ENCODE assay signal across 9 cellular contexts in genomic region chr10:12638103-12638502, GRCh38.
A peak's percentile ranks its signal among the peaks of the same experiment; 100 is the strongest.
DNase-seq lines count a peak whose midpoint lies in the region; ATAC-seq and TF ChIP-seq lines count a peak whose summit lies in the region.
"Had no signal": no experiment of that assay in that cellular context is flagged by ENCODE, and none has a peak within 500 bp of the region (broad histone marks: within the 10 kb centered on the region; RNA-seq: fewer than 3 reads in every experiment).

No MANE protein-coding gene starts in this region.

- H3K79me1 ChIP-seq in IMR-90 (ENCODE audit: low read depth in 1 of 2, low read length in 2 of 2): no peaks in the 10 kb centered on the region

- H3K9me1 ChIP-seq in IMR-90 (ENCODE audit: insufficient read depth, low read length): no peaks in the 10 kb centered on the region

- no peak overlapping the region for H4K5ac ChIP-seq in IMR-90 (ENCODE audit: low read depth, low read length)

- no peak for TF ChIP-seq POLR2A in IMR-90 (IDR thresholded peaks at IDR 0.05; ENCODE audit: low read depth, low read length)
- no peak for TF ChIP-seq POLR2A in lower leg skin (IDR thresholded peaks at IDR 0.05)

- H3K14ac ChIP-seq in IMR-90 (replicated peaks; ENCODE audit: low read depth, low read length): no peak overlapping the region

- H2BK15ac ChIP-seq in IMR-90 (ENCODE audit: low read depth, low read length): no peak overlapping the region

- no peak overlapping the region for H4K8ac ChIP-seq in IMR-90 (ENCODE audit: low read depth in 2 of 2, low read length in 2 of 2)

- H3K23ac ChIP-seq in IMR-90 (ENCODE audit: low read depth, low read length): no peak overlapping the region

- no peak overlapping the region for H2BK5ac ChIP-seq in IMR-90 (ENCODE audit: low read depth, low read length, poor library complexity, severe bottlenecking)

- no peak overlapping the region for H2BK20ac ChIP-seq in IMR-90 (ENCODE audit: low read depth, low read length)

- H3K4me1 ChIP-seq in DND-41 (ENCODE audit: insufficient read depth, low read length) (peaks cover 28% of the 10 kb centered on the region), IMR-90 (ENCODE audit: control insufficient read depth, insufficient read depth, low read length) (peaks cover 6% of the 10 kb centered on the region; the same call in 1 of the 2 replicates), hepatocyte (ENCODE audit: insufficient read depth) (peaks cover 6% of the 10 kb centered on the region)
- H3K4me1 ChIP-seq: ascending aorta had no signal

- H3K9ac ChIP-seq in DND-41 (ENCODE audit: low read depth, low read length): peak overlapping the region; percentile 35
- no peak overlapping the region for H3K9ac ChIP-seq in IMR-90 (ENCODE audit: low read depth, low read length)

- H4K91ac ChIP-seq in IMR-90 (ENCODE audit: insufficient read depth, low read depth, low read length): no peak overlapping the region

- no peak overlapping the region for H3K4me3 ChIP-seq in DND-41 (ENCODE audit: low read depth in 1 of 2, low read length in 2 of 2)
- no peak overlapping the region for H3K4me3 ChIP-seq in IMR-90 (ENCODE audit: insufficient read depth, low read depth, low read length)
- H3K4me3 ChIP-seq in hepatocyte: no peak overlapping the region
- H3K4me3 ChIP-seq in lower leg skin (ENCODE audit: low read depth, poor library complexity, severe bottlenecking): no peak overlapping the region
- H3K4me3 ChIP-seq: ascending aorta had no signal

- H3K9me3 ChIP-seq in DND-41 (ENCODE audit: insufficient read depth, low read length, severe bottlenecking) (no peaks in the 10 kb centered on the region), IMR-90 (ENCODE audit: control insufficient read depth, insufficient read depth, low read length) (no peaks in the 10 kb centered on the region), hepatocyte (ENCODE audit: low read depth) (no peaks in the 10 kb centered on the region)
- H3K9me3 ChIP-seq: ascending aorta had no signal

- TF ChIP-seq CTCF in DND-41 (IDR thresholded peaks at IDR 0.05; ENCODE audit: borderline replicate concordance, extremely low read depth, low read length, poor library complexity, severe bottlenecking): no peak
- TF ChIP-seq CTCF in IMR-90 (conservative IDR thresholded peaks at IDR 0.05; ENCODE audit: low read depth, low read length): no peak
- TF ChIP-seq CTCF in hepatocyte (IDR thresholded peaks at IDR 0.05; ENCODE audit: poor library complexity): no peak
- no peak for TF ChIP-seq CTCF in chondrocyte (IDR thresholded peaks at IDR 0.05)
- TF ChIP-seq CTCF in lower leg skin (IDR thresholded peaks at IDR 0.05): no peak

- H4K20me1 ChIP-seq in DND-41 (ENCODE audit: insufficient read depth, low read length): no peaks in the 10 kb centered on the region
- no peaks in the 10 kb centered on the region for H4K20me1 ChIP-seq in IMR-90 (ENCODE audit: insufficient read depth, low read length)
- H4K20me1 ChIP-seq in hepatocyte (ENCODE audit: insufficient read depth, poor library complexity, severe bottlenecking): no peaks in the 10 kb centered on the region

- H3K27me3 Mint-ChIP-seq in chondrocyte (ENCODE audit: low read depth): no peaks in the 10 kb centered on the region
- no peaks in the 10 kb centered on the region for H3K27me3 Mint-ChIP-seq in activated naive CD8-positive, alpha-beta T cell treated with anti-CD3 and anti-CD28 coated beads for 36 hours
- no peaks in the 10 kb centered on the region for H3K27me3 Mint-ChIP-seq in effector memory CD8-positive, alpha-beta T cell

- H2AK9ac ChIP-seq in IMR-90 (replicated peaks; ENCODE audit: low read depth, low read length, poor library complexity): no peak overlapping the region

- H2AFZ ChIP-seq in DND-41 (ENCODE audit: low read depth, low read length) (peak overlapping the region; percentile 68; the same call in 1 of the 2 replicates), IMR-90 (replicated peaks; ENCODE audit: low read length, poor library complexity) (peak overlapping the region; percentile 24), hepatocyte (no peak overlapping the region)

- in situ Hi-C loops in IMR-90 (cut with MboI; ENCODE audit: low sequenced_read_pairs): no loop called here

- H3K56ac ChIP-seq in IMR-90 (ENCODE audit: extremely low read depth, insufficient read depth, low read length): no peak overlapping the region

- no TSS peak for BruUV-seq in IMR-90 (replicated peaks; lab: Mats Ljungman, UMichigan)

- dilution Hi-C loops in IMR-90 (cut with HindIII; ENCODE audit: low sequenced_read_pairs, unreplicated experiment): no loop called here

- H3K79me2 ChIP-seq in DND-41 (ENCODE audit: insufficient read depth, low read length) (no peaks in the 10 kb centered on the region), hepatocyte (no peaks in the 10 kb centered on the region)

- POLR2A ChIA-PET in IMR-90 (lab: Charles Lee; ENCODE audit: unreplicated experiment): no interaction called here

- H3K4ac ChIP-seq in IMR-90 (ENCODE audit: low read depth, low read length): no peak overlapping the region

- intact Hi-C loops in IMR-90 (cut with micrococcal nuclease): no loop called here
- intact Hi-C loops in lower leg skin (cut with DNase I; ENCODE audit: low total_unique reads): no loop called here

- H3K27ac Mint-ChIP-seq in chondrocyte (ENCODE audit: unreplicated experiment): no peak overlapping the region
- no peak overlapping the region for H3K27ac Mint-ChIP-seq in activated naive CD8-positive, alpha-beta T cell treated with anti-CD3 and anti-CD28 coated beads for 36 hours
- H3K27ac Mint-ChIP-seq in effector memory CD8-positive, alpha-beta T cell: peak overlapping the region in 1 of 2 donors; percentile 57

- no peaks in the 10 kb centered on the region for H3K9me3 Mint-ChIP-seq in chondrocyte (ENCODE audit: low read depth)
- H3K9me3 Mint-ChIP-seq in activated naive CD8-positive, alpha-beta T cell treated with anti-CD3 and anti-CD28 coated beads for 36 hours: no peaks in the 10 kb centered on the region
- H3K9me3 Mint-ChIP-seq in effector memory CD8-positive, alpha-beta T cell: no peaks in the 10 kb centered on the region

- 47 to 100% methylated on average over 1 to 3 of the region's 7 CpGs for WGBS in IMR-90 (ENCODE audit: extremely low coverage in 2 of 2, insufficient read length in 1 of 2), 2 experiments
- 66% methylated on average over 7 of the region's 7 CpGs for WGBS in hepatocyte (ENCODE audit: low lambda C conversion rate, missing lambda C conversion rate)
- 65 to 66% methylated on average over 7 of the region's 7 CpGs for WGBS in lower leg skin, 2 donors

- no peak overlapping the region for H3K4me3 Mint-ChIP-seq in chondrocyte (ENCODE audit: unreplicated experiment)
- no peak overlapping the region for H3K4me3 Mint-ChIP-seq in activated naive CD8-positive, alpha-beta T cell treated with anti-CD3 and anti-CD28 coated beads for 36 hours
- no peak overlapping the region for H3K4me3 Mint-ChIP-seq in effector memory CD8-positive, alpha-beta T cell

- no peaks in the 10 kb centered on the region for H3K9me2 ChIP-seq in hepatocyte (replicated peaks; ENCODE audit: insufficient read depth)

- no peak overlapping the region for H2AK5ac ChIP-seq in IMR-90 (ENCODE audit: low read depth, low read length)

- no peaks in the 10 kb centered on the region for H3K36me3 Mint-ChIP-seq in chondrocyte (ENCODE audit: low read depth)
- no peaks in the 10 kb centered on the region for H3K36me3 Mint-ChIP-seq in activated naive CD8-positive, alpha-beta T cell treated with anti-CD3 and anti-CD28 coated beads for 36 hours
- H3K36me3 Mint-ChIP-seq in effector memory CD8-positive, alpha-beta T cell (ENCODE audit: insufficient read depth): peaks cover 6% of the 10 kb centered on the region

- ATAC-seq in DND-41 (ENCODE audit: insufficient read depth, low read depth) (peak; percentile 99), IMR-90 (ENCODE audit: low read depth) (peak; percentile 72)
- ATAC-seq in effector memory CD8-positive, alpha-beta T cell (replicated peaks): no peak

- peaks cover 31% of the 10 kb centered on the region for H3K4me1 Mint-ChIP-seq in chondrocyte (ENCODE audit: low read depth)
- peaks cover 18% of the 10 kb centered on the region for H3K4me1 Mint-ChIP-seq in activated naive CD8-positive, alpha-beta T cell treated with anti-CD3 and anti-CD28 coated beads for 36 hours
- H3K4me1 Mint-ChIP-seq in effector memory CD8-positive, alpha-beta T cell (ENCODE audit: low read depth in 2 of 2): peaks cover 12 to 23% of the 10 kb centered on the region in 2 donors

- H3K27me3 ChIP-seq in DND-41 (ENCODE audit: insufficient read depth, low read length, poor library complexity) (no peaks in the 10 kb centered on the region), IMR-90 (ENCODE audit: control insufficient read depth, insufficient read depth, low read length) (no peaks in the 10 kb centered on the region), hepatocyte (no peaks in the 10 kb centered on the region)
- H3K27me3 ChIP-seq: ascending aorta had no signal

- H3K18ac ChIP-seq in IMR-90 (ENCODE audit: low read depth, low read length): no peak overlapping the region

- H3K36me3 ChIP-seq in DND-41 (ENCODE audit: insufficient read depth, low read length): no peaks in the 10 kb centered on the region
- H3K36me3 ChIP-seq in IMR-90 (ENCODE audit: control insufficient read depth, insufficient read depth, low read length): no peaks in the 10 kb centered on the region
- H3K36me3 ChIP-seq in hepatocyte (replicated peaks; ENCODE audit: insufficient read depth, low read depth): no peaks in the 10 kb centered on the region
- H3K36me3 ChIP-seq: ascending aorta had no signal

- H3K27ac ChIP-seq in DND-41 (ENCODE audit: low read length) (peak overlapping the region; percentile 75), IMR-90 (ENCODE audit: insufficient read depth, low read length) (no peak overlapping the region), hepatocyte (no peak overlapping the region)
- H3K27ac ChIP-seq: ascending aorta had no signal

- DNase-seq in DND-41 (peak; percentile 90), IMR-90 (peak; percentile 31), NCI-H82 treated with DMSO at 0.1 percent for 48 hours (lab: John Stamatoyannopoulos, UW; ENCODE audit: unreplicated experiment) (peak; percentile 33), hepatocyte (ENCODE audit: low spot score) (peak; percentile 85), chondrocyte (ENCODE audit: low spot score) (no peak), lower leg skin (ENCODE audit: low spot score in 2 of 2) (no peak)
- DNase-seq in activated naive CD8-positive, alpha-beta T cell treated with anti-CD3 and anti-CD28 coated beads for 36 hours: no peak
- DNase-seq in effector memory CD8-positive, alpha-beta T cell: no peak

- CTCF ChIA-PET in IMR-90 (lab: Yijun Ruan, JAX): interaction anchor here (0.9 kb wide), 1 partner anchor 18 kb away, joined by 3 read pairs; no protein-coding TSS in a partner anchor

- H3K4me2 ChIP-seq in DND-41 (ENCODE audit: insufficient read depth, low read length): peak overlapping the region; percentile 39; the same call in 1 of the 2 replicates
- H3K4me2 ChIP-seq in IMR-90 (ENCODE audit: low read depth, low read length): no peak overlapping the region
- no peak overlapping the region for H3K4me2 ChIP-seq in hepatocyte

- no peak for TF ChIP-seq RAD21 in IMR-90 (IDR thresholded peaks at IDR 0.05; ENCODE audit: low read length)

- no peak overlapping the region for H2BK120ac ChIP-seq in IMR-90 (ENCODE audit: low read depth, low read length)

TF ChIP-seq in IMR-90, 13 proteins besides CTCF, POLR2A, EP300 and RAD21:
- TF ChIP-seq MAFK (IDR thresholded peaks at IDR 0.05; ENCODE audit: low read depth, low read length): no peak
- no peak for TF ChIP-seq CEBPB (IDR thresholded peaks at IDR 0.05; ENCODE audit: low read depth, low read length)
- TF ChIP-seq RCOR1 (IDR thresholded peaks at IDR 0.05; ENCODE audit: insufficient replicate concordance, low read length): no peak

Comparison
In these comparisons a context has a peak if more than half of its experiments do, and no peak if none do; other contexts are left out.
1. DNase-seq: peak in DND-41 (single experiment), IMR-90 (single experiment), NCI-H82 treated with DMSO at 0.1 percent for 48 hours (single experiment) and hepatocyte (single experiment); none in chondrocyte (single experiment), lower leg skin (0 of 2), activated naive CD8-positive, alpha-beta T cell treated with anti-CD3 and anti-CD28 coated beads for 36 hours (single experiment) and effector memory CD8-positive, alpha-beta T cell (0 of 3).